ENCODE assay signal across 8 cellular contexts in the genomic region with DNA sequence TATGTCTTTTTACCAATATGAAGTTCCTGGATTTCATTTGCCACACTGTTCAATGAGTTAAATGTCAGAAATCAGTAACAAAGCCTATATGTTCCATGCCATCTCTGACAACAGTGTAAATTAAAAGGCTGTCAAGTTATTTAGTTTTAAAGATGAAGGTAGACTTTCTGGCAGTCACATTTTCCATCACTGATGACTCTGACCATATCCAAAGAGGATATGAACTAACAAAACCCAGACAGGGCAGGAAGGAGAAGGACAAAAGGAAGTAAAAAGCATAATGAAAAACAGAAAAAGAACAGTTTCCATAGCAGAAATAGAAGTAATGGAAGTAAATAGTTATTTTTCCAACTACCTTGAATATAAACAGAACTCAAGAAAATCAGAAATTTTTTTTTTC.
"Had no signal": no experiment of that assay in that cellular context is flagged by ENCODE, and none has a peak within 500 bp of the region (broad histone marks: within the 10 kb centered on the region; RNA-seq: fewer than 3 reads in every experiment).

No MANE protein-coding gene starts in this region.

- ATAC-seq: GM12878 had no signal

- H3K4me3 ChIP-seq: GM12878 had no signal

- FAIRE-seq: G401.6, GM12878, GM12891, GM12892, GM18507, GM19239 had no signal

- DNase-seq: GDM1, GF-D8 had no signal
